1 cellular context compared by ENCODE assay signal in the genomic region with DNA sequence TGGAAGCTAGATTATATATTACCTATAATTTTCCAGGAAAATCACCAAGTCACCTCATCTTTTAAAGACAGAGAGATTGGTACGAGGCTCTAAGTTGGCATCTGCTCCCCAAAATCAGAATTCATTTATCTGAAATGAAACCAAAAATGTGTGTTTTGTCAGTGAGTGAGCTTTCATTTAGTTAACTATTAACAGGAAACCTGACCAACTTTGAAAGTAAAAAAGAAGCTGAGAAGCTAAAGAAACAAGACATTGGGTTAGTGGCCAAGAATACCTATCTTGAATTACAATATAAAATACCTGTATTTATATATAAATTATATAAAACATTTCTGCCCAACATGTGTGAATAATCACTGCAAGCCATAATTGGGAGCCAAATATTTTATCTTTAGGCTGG.
TF ChIP-seq lines count a peak whose summit lies in the region.

No MANE protein-coding gene starts in this region.

TF ChIP-seq in HepG2, 621 proteins besides CTCF, POLR2A, EP300 and RAD21:
- no peak for TF ChIP-seq ZNF3 (CRISPR knock-in tag; IDR thresholded peaks at IDR 0.05)
- TF ChIP-seq, protein P1, sequence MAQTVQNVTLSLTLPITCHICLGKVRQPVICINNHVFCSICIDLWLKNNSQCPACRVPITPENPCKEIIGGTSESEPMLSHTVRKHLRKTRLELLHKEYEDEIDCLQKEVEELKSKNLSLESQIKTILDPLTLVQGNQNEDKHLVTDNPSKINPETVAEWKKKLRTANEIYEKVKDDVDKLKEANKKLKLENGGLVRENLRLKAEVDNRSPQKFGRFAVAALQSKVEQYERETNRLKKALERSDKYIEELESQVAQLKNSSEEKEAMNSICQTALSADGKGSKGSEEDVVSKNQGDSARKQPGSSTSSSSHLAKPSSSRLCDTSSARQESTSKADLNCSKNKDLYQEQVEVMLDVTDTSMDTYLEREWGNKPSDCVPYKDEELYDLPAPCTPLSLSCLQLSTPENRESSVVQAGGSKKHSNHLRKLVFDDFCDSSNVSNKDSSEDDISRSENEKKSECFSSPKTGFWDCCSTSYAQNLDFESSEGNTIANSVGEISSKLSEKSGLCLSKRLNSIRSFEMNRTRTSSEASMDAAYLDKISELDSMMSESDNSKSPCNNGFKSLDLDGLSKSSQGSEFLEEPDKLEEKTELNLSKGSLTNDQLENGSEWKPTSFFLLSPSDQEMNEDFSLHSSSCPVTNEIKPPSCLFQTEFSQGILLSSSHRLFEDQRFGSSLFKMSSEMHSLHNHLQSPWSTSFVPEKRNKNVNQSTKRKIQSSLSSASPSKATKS (CRISPR knock-in tag; IDR thresholded peaks at IDR 0.05): no peak
- TF ChIP-seq ETV6 (CRISPR knock-in tag; conservative IDR thresholded peaks at IDR 0.05): no peak
- TF ChIP-seq, protein P2, sequence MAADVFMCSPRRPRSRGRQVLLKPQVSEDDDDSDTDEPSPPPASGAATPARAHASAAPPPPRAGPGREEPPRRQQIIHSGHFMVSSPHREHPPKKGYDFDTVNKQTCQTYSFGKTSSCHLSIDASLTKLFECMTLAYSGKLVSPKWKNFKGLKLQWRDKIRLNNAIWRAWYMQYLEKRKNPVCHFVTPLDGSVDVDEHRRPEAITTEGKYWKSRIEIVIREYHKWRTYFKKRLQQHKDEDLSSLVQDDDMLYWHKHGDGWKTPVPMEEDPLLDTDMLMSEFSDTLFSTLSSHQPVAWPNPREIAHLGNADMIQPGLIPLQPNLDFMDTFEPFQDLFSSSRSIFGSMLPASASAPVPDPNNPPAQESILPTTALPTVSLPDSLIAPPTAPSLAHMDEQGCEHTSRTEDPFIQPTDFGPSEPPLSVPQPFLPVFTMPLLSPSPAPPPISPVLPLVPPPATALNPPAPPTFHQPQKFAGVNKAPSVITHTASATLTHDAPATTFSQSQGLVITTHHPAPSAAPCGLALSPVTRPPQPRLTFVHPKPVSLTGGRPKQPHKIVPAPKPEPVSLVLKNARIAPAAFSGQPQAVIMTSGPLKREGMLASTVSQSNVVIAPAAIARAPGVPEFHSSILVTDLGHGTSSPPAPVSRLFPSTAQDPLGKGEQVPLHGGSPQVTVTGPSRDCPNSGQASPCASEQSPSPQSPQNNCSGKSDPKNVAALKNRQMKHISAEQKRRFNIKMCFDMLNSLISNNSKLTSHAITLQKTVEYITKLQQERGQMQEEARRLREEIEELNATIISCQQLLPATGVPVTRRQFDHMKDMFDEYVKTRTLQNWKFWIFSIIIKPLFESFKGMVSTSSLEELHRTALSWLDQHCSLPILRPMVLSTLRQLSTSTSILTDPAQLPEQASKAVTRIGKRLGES (CRISPR knock-in tag; IDR thresholded peaks at IDR 0.05; ENCODE audit: borderline replicate concordance): no peak
- TF ChIP-seq MED8 (CRISPR knock-in tag; IDR thresholded peaks at IDR 0.05; ENCODE audit: insufficient replicate concordance): no peak
- TF ChIP-seq HES4 (CRISPR knock-in tag; IDR thresholded peaks at IDR 0.05; ENCODE audit: borderline replicate concordance): no peak
- TF ChIP-seq, protein P3, sequence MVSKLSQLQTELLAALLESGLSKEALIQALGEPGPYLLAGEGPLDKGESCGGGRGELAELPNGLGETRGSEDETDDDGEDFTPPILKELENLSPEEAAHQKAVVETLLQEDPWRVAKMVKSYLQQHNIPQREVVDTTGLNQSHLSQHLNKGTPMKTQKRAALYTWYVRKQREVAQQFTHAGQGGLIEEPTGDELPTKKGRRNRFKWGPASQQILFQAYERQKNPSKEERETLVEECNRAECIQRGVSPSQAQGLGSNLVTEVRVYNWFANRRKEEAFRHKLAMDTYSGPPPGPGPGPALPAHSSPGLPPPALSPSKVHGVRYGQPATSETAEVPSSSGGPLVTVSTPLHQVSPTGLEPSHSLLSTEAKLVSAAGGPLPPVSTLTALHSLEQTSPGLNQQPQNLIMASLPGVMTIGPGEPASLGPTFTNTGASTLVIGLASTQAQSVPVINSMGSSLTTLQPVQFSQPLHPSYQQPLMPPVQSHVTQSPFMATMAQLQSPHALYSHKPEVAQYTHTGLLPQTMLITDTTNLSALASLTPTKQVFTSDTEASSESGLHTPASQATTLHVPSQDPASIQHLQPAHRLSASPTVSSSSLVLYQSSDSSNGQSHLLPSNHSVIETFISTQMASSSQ (IDR thresholded peaks at IDR 0.05; ENCODE audit: low read depth): 0 out of 2 replicates have a peak, but pooled peaks have one; percentile 18
- TF ChIP-seq, protein P3 (CRISPR knock-in tag; IDR thresholded peaks at IDR 0.05; ENCODE audit: borderline replicate concordance): no peak
- TF ChIP-seq HDAC2 (CRISPR knock-in tag; IDR thresholded peaks at IDR 0.05): no peak
